Comparison of ENCODE assay signal across 25 cellular contexts in the genomic region with DNA sequence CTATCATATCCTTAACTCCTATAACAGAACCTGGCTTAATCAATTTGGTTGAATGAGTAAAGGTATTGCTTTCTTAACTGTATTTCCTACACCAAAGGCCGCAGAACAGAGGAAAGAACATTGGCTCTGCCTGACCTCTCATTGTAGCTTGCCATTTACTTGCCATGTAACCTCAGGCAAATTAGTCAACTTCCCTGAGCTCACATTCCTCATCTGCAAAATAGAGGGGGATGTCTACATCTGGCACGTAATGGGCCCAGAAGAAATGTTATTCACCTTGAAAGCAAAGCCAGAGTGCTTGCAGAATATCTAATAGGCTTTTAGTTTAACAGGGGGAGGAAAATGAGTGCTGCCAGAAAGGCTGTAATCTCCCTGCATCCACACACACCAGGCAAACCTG. TPM values are rescaled to one million over a fixed set of nuclear protein-coding genes. Genes with fewer than 3 reads are reported as not detected.
DNase-seq lines count a peak whose midpoint lies in the region; ATAC-seq, FAIRE-seq and TF ChIP-seq lines count a peak whose summit lies in the region.
"Had no signal": no experiment of that assay in that cellular context is flagged by ENCODE, and none has a peak within 500 bp of the region (broad histone marks: within the 10 kb centered on the region; RNA-seq: fewer than 3 reads in every experiment).

No MANE protein-coding gene starts in this region.

- H3K36me3 Mint-ChIP-seq in MCF 10A (ENCODE audit: insufficient read depth, unreplicated experiment): peaks cover 97% of the 10 kb centered on the region
- H3K36me3 Mint-ChIP-seq: activated CD4-positive, alpha-beta memory T cell treated with anti-CD3 and anti-CD28 coated beads for 36 hours; IgD-negative memory B cell; naive B cell had no signal

- CTCF ChIA-PET in MCF 10A (lab: Yijun Ruan, JAX): interaction anchor here (0.6 to 5.6 kb wide), 7 partner anchors 11 to 374 kb away, joined by 3 to 33 read pairs (median 3); no protein-coding TSS in a partner anchor

- H3K9me3 ChIP-seq in breast epithelium: no peaks in the 10 kb centered on the region
- no peaks in the 10 kb centered on the region for H3K9me3 ChIP-seq in body of pancreas
- H3K9me3 ChIP-seq: MG63, right atrium auricular region, thyroid gland had no signal

- no peaks in the 10 kb centered on the region for H3K9me3 Mint-ChIP-seq in MCF 10A (ENCODE audit: unreplicated experiment)
- H3K9me3 Mint-ChIP-seq: activated CD4-positive, alpha-beta memory T cell treated with anti-CD3 and anti-CD28 coated beads for 36 hours; IgD-negative memory B cell; naive B cell; stimulated activated naive CD8-positive, alpha-beta T cell treated with anti-CD3 and anti-CD28 coated beads, Interleukin-15, Interleukin-2, amounts not matched to agents 100 ng/mL and 50 ng/mL, for 24 hours had no signal

- H3K27ac ChIP-seq in breast epithelium (no peak overlapping the region), body of pancreas (no peak overlapping the region)
- H3K27ac ChIP-seq: right atrium auricular region, thyroid gland had no signal

- FAIRE-seq in H54 (lab: Jason Lieb, UNC): no peak

- no peaks in the 10 kb centered on the region for H3K27me3 Mint-ChIP-seq in MCF 10A (ENCODE audit: insufficient read depth, unreplicated experiment)
- H3K27me3 Mint-ChIP-seq: activated CD4-positive, alpha-beta memory T cell treated with anti-CD3 and anti-CD28 coated beads for 36 hours; stimulated activated naive CD8-positive, alpha-beta T cell treated with anti-CD3 and anti-CD28 coated beads, Interleukin-15, Interleukin-2, amounts not matched to agents 100 ng/mL and 50 ng/mL, for 24 hours had no signal

- TF ChIP-seq CTCF in MCF 10A (IDR thresholded peaks at IDR 0.05; ENCODE audit: unreplicated experiment) (no peak), breast epithelium (IDR thresholded peaks at IDR 0.05) (no peak), fibroblast of villous mesenchyme (IDR thresholded peaks at IDR 0.05; ENCODE audit: insufficient read depth, low read depth, low read length) (no peak), body of pancreas (IDR thresholded peaks at IDR 0.05) (no peak)

- DNase-seq in MCF 10A (ENCODE audit: unreplicated experiment) (peak; percentile 82), breast epithelium (ENCODE audit: low spot score in 2 of 2) (no peak), amniotic epithelial cell (ENCODE audit: low read depth) (peak; percentile 61), fibroblast of villous mesenchyme (ENCODE audit: low read depth) (peak; percentile 40), body of pancreas (no peak), epidermal melanocyte (ENCODE audit: insufficient read length, low spot score) (no peak), AML-193 (lab: John Stamatoyannopoulos, UW) (no peak), H54 (ENCODE audit: insufficient read length, low spot score) (no peak)
- DNase-seq: 8988T; activated CD4-positive, alpha-beta memory T cell treated with anti-CD3 and anti-CD28 coated beads for 36 hours; activated CD4-positive, CD25-positive, alpha-beta regulatory T cell; activated gamma-delta T cell treated with Interleukin-2 at 50 U/mL for 16 hours; activated T-cell treated with anti-CD3 and anti-CD28 coated beads for 4 hours; DND-41; kidney glomerular epithelial cell; MG63; naive B cell; NCI-H1436 treated with DMSO at 0.1 percent for 48 hours; NCI-H524; Right ventricle myocardium superior; stimulated activated CD4-positive, alpha-beta T cell treated with anti-CD3 and anti-CD28 coated beads, Interleukin-4, amount 100 ng/mL, for 4 hours; thyroid gland had no signal

- H3K4me3 Mint-ChIP-seq in MCF 10A (ENCODE audit: unreplicated experiment): no peak overlapping the region
- H3K4me3 Mint-ChIP-seq: activated CD4-positive, alpha-beta memory T cell treated with anti-CD3 and anti-CD28 coated beads for 36 hours; IgD-negative memory B cell; naive B cell; stimulated activated naive CD8-positive, alpha-beta T cell treated with anti-CD3 and anti-CD28 coated beads, Interleukin-15, Interleukin-2, amounts not matched to agents 100 ng/mL and 50 ng/mL, for 24 hours had no signal

- intact Hi-C loops in MCF 10A (cut with micrococcal nuclease) (no loop called here), breast epithelium (cut with DNase I; ENCODE audit: low total_unique reads) (no loop called here), body of pancreas (cut with DNase I) (loop anchor here (10.0 kb wide), 1 partner anchor 276 kb away; the partner anchor contains the start of gene SHCBP1L)

- H3K36me3 ChIP-seq in breast epithelium (no peaks in the 10 kb centered on the region), body of pancreas (replicated peaks in 1 of 2; ENCODE audit: insufficient read depth in 1 of 2, low read depth in 2 of 2) (no peaks in the 10 kb centered on the region)
- H3K36me3 ChIP-seq: MG63, right atrium auricular region, thyroid gland had no signal

- BruUV-seq in MCF 10A (replicated peaks; lab: Mats Ljungman, UMichigan): no TSS peak

- H3K4me1 ChIP-seq in breast epithelium (peaks cover 0 to 6% of the 10 kb centered on the region in 2 donors), body of pancreas (no peaks in the 10 kb centered on the region)

- peaks cover 41% of the 10 kb centered on the region for H3K4me1 Mint-ChIP-seq in MCF 10A (ENCODE audit: insufficient read depth, unreplicated experiment)

- H3K4me3 ChIP-seq in breast epithelium (no peak overlapping the region), fibroblast of villous mesenchyme (ENCODE audit: low read depth, low read length) (no peak overlapping the region), body of pancreas (no peak overlapping the region)
- H3K4me3 ChIP-seq: MG63, right atrium auricular region, thyroid gland had no signal

- POLR2A ChIA-PET in MCF 10A (lab: Yijun Ruan, JAX): interaction anchor here (1.0 to 2.6 kb wide), 7 partner anchors 8 to 268 kb away, joined by 3 to 9 read pairs (median 4); no protein-coding TSS in a partner anchor

- no peaks in the 10 kb centered on the region for H3K27me3 ChIP-seq in breast epithelium
- no peaks in the 10 kb centered on the region for H3K27me3 ChIP-seq in body of pancreas
- H3K27me3 ChIP-seq: MG63, right atrium auricular region, thyroid gland had no signal

- WGBS in body of pancreas, 2 donors: 79 to 85% methylated on average over 2 of the region's 2 CpGs

- TF ChIP-seq POLR2A in breast epithelium (IDR thresholded peaks at IDR 0.05) (no peak), body of pancreas (IDR thresholded peaks at IDR 0.05) (no peak), H54 (IDR thresholded peaks at IDR 0.05; ENCODE audit: low read depth, low read length) (no peak)

- H3K27ac Mint-ChIP-seq in MCF 10A (ENCODE audit: low read depth, unreplicated experiment): peak overlapping the region; percentile 46
- H3K27ac Mint-ChIP-seq: activated CD4-positive, alpha-beta memory T cell treated with anti-CD3 and anti-CD28 coated beads for 36 hours; IgD-negative memory B cell; naive B cell; stimulated activated naive CD8-positive, alpha-beta T cell treated with anti-CD3 and anti-CD28 coated beads, Interleukin-15, Interleukin-2, amounts not matched to agents 100 ng/mL and 50 ng/mL, for 24 hours had no signal

- no peak for ATAC-seq in body of pancreas

RNA-seq across cellular contexts. Expression of gene LAMC2, which starts 44.3 kb away (rescaled TPM):
- total RNA-seq in MCF 10A (2022) (751 and 884 TPM in 2 replicates), breast epithelium (10 to 100 TPM in 2 of 3 donors, 1 to 10 TPM in 1; 3.0 to 20.3 (median 16.4) TPM), fibroblast of villous mesenchyme (4.8 and 27.6 TPM in 2 replicates), body of pancreas (1 to 10 TPM; 3.6 to 6.7 TPM)
- total RNA-seq: activated CD4-positive, alpha-beta memory T cell treated with anti-CD3 and anti-CD28 coated beads for 36 hours had no signal

Comparison
In these comparisons a context has a peak if more than half of its experiments do, and no peak if none do; other contexts are left out.
1. DNase-seq: peak in MCF 10A (single experiment), amniotic epithelial cell (single experiment) and fibroblast of villous mesenchyme (single experiment); none in breast epithelium (0 of 2), body of pancreas (0 of 4), epidermal melanocyte (single experiment), AML-193 (0 of 2) and H54 (single experiment).
2. RNA of gene LAMC2, which starts 44.3 kb away (total RNA-seq): 751 to 884 TPM in MCF 10A; 4.8 to 27.6 TPM in fibroblast of villous mesenchyme, 3.0 to 20.3 TPM in breast epithelium and 3.6 to 6.7 TPM in body of pancreas; every median in the first group is over 10 times any median in the second.